In genomic region chr11:32326522-32326921, GRCh38 we compare ENCODE assay signal across 24 cellular contexts.
"Had no signal": no experiment of that assay in that cellular context is flagged by ENCODE, and none has a peak within 500 bp of the region (broad histone marks: within the 10 kb centered on the region; RNA-seq: fewer than 3 reads in every experiment).

No MANE protein-coding gene starts in this region.

- FAIRE-seq: astrocyte, pancreas, urothelium cell line had no signal

- H3K27me3 ChIP-seq: colonic mucosa, gastrocnemius medialis, right atrium auricular region had no signal

- H3K4me1 ChIP-seq: adrenal gland, colonic mucosa, gastrocnemius medialis, pancreas, psoas muscle, right atrium auricular region, transverse colon had no signal

- H3K36me3 ChIP-seq: adrenal gland, colonic mucosa, gastrocnemius medialis, neutrophil, pancreas, right atrium auricular region, stomach, transverse colon had no signal

- H3K4me3 ChIP-seq: adrenal gland, colonic mucosa, dorsolateral prefrontal cortex, gastrocnemius medialis, pancreas, psoas muscle, right atrium auricular region, stomach, transverse colon had no signal

- DNase-seq: activated B cell treated with CpG ODN at 0.5 μM for 24 hours; activated CD4-positive, alpha-beta T cell treated with anti-CD3 and anti-CD28 coated beads for 36 hours; activated CD4-positive, alpha-beta T cell treated with anti-CD3 and anti-CD28 coated beads, Interleukin-2, amount 50 U/mL, for 4 hours; activated CD8-positive, alpha-beta memory T cell treated with anti-CD3 and anti-CD28 coated beads for 24 hours; activated CD8-positive, alpha-beta memory T cell treated with anti-CD3 and anti-CD28 coated beads, Interleukin-2, amount 50 U/mL, for 4 hours; activated naive CD4-positive, alpha-beta T cell; activated T-cell treated with anti-CD3 and anti-CD28 coated beads, Interleukin-2, amount 50 U/mL, for 24 hours; adrenal gland; colonic mucosa; dorsolateral prefrontal cortex; gastrocnemius medialis; hippocampal formation; left ventricle myocardium superior; pancreas; psoas muscle; stimulated activated CD4-positive, alpha-beta T cell treated with anti-CD3 and anti-CD28 coated beads, Interleukin-1b, Interleukin-23, amount 100 ng/mL, for 48 hours; stomach; T-helper 9 cell; transverse colon had no signal

- H3K9me3 ChIP-seq: adrenal gland, colonic mucosa, gastrocnemius medialis, neutrophil, pancreas, psoas muscle, right atrium auricular region, stomach, transverse colon had no signal

- ATAC-seq: activated CD4-positive, alpha-beta T cell treated with anti-CD3 and anti-CD28 coated beads for 36 hours; gastrocnemius medialis; left ventricle myocardium superior; psoas muscle; stimulated activated memory B cell treated with anti-CD40 and anti-IgM and Interleukin-4, amounts not matched to agents 10 μg/mL and 1 μg/mL and 100 μg/mL, for 72 hours had no signal

- H3K27ac ChIP-seq: adrenal gland, colonic mucosa, dorsolateral prefrontal cortex, gastrocnemius medialis, neutrophil, pancreas, psoas muscle, right atrium auricular region, stomach, transverse colon had no signal
